16 cellular contexts compared by ENCODE assay signal in genomic region chr6:169051371-169051770, GRCh38.
"Had no signal": no experiment of that assay in that cellular context is flagged by ENCODE, and none has a peak within 500 bp of the region (broad histone marks: within the 10 kb centered on the region; RNA-seq: fewer than 3 reads in every experiment).

No MANE protein-coding gene starts in this region.

- H3K4me3 Mint-ChIP-seq: activated naive CD8-positive, alpha-beta T cell treated with anti-CD3 and anti-CD28 coated beads, Interleukin-2, amount 50 U/mL, for 24 hours; naive thymus-derived CD8-positive, alpha-beta T cell; stimulated activated naive CD8-positive, alpha-beta T cell treated with anti-CD3 and anti-CD28 coated beads, Interleukin-15, Interleukin-2, amounts not matched to agents 100 ng/mL and 50 ng/mL, for 24 hours; WTC11 had no signal

- H3K9me3 ChIP-seq: mucosa of descending colon, neutrophil, upper lobe of right lung had no signal

- DNase-seq: activated CD4-positive, alpha-beta T cell treated with anti-CD3 and anti-CD28 coated beads for 48 hours; activated CD8-positive, alpha-beta memory T cell treated with anti-CD3 and anti-CD28 coated beads for 24 hours; activated naive CD4-positive, alpha-beta T cell treated with Interleukin-2 at 50 U/mL for 16 hours; activated naive CD8-positive, alpha-beta T cell treated with anti-CD3 and anti-CD28 coated beads, Interleukin-2, amount 50 U/mL, for 24 hours; heart left ventricle; mucosa of descending colon; naive thymus-derived CD8-positive, alpha-beta T cell; retina; stimulated activated CD4-positive, alpha-beta T cell treated with anti-CD3 and anti-CD28 coated beads, Interleukin-4, amount 100 ng/mL, for 1 hour; stimulated activated CD8-positive, alpha-beta memory T cell treated with anti-CD3 and anti-CD28 coated beads, Interleukin-4, amount 100 ng/mL, for 48 hours; upper lobe of right lung had no signal

- H3K9me3 Mint-ChIP-seq: activated naive CD8-positive, alpha-beta T cell treated with anti-CD3 and anti-CD28 coated beads, Interleukin-2, amount 50 U/mL, for 24 hours; stimulated activated naive CD8-positive, alpha-beta T cell treated with anti-CD3 and anti-CD28 coated beads, Interleukin-15, Interleukin-2, amounts not matched to agents 100 ng/mL and 50 ng/mL, for 24 hours had no signal

- H3K27ac Mint-ChIP-seq: activated naive CD8-positive, alpha-beta T cell treated with anti-CD3 and anti-CD28 coated beads, Interleukin-2, amount 50 U/mL, for 24 hours; naive thymus-derived CD8-positive, alpha-beta T cell; stimulated activated naive CD8-positive, alpha-beta T cell treated with anti-CD3 and anti-CD28 coated beads, Interleukin-15, Interleukin-2, amounts not matched to agents 100 ng/mL and 50 ng/mL, for 24 hours; WTC11 had no signal

- H3K4me1 Mint-ChIP-seq: activated naive CD8-positive, alpha-beta T cell treated with anti-CD3 and anti-CD28 coated beads, Interleukin-2, amount 50 U/mL, for 24 hours; WTC11 had no signal

- H3K27me3 ChIP-seq: ascending aorta, cardiac muscle cell, heart left ventricle, neutrophil, upper lobe of right lung had no signal

- H3K4me1 ChIP-seq: heart left ventricle, upper lobe of right lung had no signal

- H3K36me3 ChIP-seq: ascending aorta, cardiac muscle cell, heart left ventricle, neutrophil, upper lobe of right lung had no signal

- H3K4me3 ChIP-seq: ascending aorta, cardiac muscle cell, heart left ventricle, mucosa of descending colon, upper lobe of right lung had no signal

- H3K27ac ChIP-seq: ascending aorta, cardiac muscle cell, heart left ventricle, neutrophil, upper lobe of right lung had no signal

- ATAC-seq: activated naive CD8-positive, alpha-beta T cell treated with anti-CD3 and anti-CD28 coated beads, Interleukin-2, amount 50 U/mL, for 24 hours; heart left ventricle; mucosa of descending colon; naive thymus-derived CD8-positive, alpha-beta T cell; upper lobe of right lung; WTC11 had no signal
